Comparison of ENCODE assay signal across 1 cellular context in the genomic region with DNA sequence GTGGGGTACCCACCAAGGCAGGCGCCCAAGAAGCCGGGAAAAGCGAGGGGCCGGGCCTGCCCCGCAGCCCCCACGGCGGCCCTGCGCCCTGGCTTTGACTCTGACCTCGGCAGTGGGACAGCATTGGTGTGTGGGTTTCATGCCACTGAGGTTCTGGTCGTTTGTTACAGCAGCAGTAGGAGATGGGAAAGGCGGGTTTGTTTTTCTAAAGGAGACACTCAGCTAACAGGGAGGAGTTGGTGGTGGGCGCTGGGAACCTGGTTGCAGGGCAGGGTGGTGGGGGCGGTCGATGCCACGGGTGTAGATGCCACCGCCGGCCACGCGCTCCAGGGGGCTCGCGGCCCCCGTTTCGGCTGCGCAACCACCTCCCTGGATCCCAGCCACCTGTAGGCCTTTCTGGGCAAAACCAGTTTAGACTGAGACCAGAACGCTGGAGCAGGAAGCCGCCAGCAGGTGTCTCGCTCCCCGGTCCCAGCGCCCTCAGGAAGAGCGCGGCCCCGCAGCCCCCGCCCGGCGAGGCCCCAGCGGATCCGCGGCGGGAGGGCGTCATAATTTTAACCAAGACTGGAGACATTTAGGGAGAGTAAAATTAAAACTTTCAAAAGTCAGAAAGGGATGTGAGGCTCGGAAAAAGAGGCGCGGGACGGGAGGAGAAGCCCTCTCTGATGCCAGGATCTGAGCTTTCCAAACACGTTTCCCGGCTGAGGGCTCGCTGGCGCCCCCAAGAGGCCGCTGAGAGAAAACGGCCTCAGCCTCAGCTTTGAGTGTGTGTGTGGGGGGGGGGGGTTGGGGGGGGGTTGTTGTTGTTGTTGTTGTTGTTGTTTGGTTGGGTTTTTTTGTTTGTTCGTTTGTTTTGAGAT.
TF ChIP-seq lines count a peak whose summit lies in the region.

No MANE protein-coding gene starts in this region.

TF ChIP-seq in IMR-90, 13 proteins besides CTCF, POLR2A, EP300 and RAD21:
- TF ChIP-seq SMC3 (IDR thresholded peaks at IDR 0.05; ENCODE audit: low read depth, low read length) (peak; percentile 55), MXI1 (IDR thresholded peaks at IDR 0.05; ENCODE audit: borderline replicate concordance, low read depth, low read length) (peak; percentile 22; the same call in 1 of the 2 replicates), MAZ (IDR thresholded peaks at IDR 0.05; ENCODE audit: borderline replicate concordance, low read depth, low read length) (peak; percentile 62), RCOR1 (IDR thresholded peaks at IDR 0.05; ENCODE audit: insufficient replicate concordance, low read length) (no peak)
